17 cellular contexts compared by ENCODE assay signal in the genomic region with DNA sequence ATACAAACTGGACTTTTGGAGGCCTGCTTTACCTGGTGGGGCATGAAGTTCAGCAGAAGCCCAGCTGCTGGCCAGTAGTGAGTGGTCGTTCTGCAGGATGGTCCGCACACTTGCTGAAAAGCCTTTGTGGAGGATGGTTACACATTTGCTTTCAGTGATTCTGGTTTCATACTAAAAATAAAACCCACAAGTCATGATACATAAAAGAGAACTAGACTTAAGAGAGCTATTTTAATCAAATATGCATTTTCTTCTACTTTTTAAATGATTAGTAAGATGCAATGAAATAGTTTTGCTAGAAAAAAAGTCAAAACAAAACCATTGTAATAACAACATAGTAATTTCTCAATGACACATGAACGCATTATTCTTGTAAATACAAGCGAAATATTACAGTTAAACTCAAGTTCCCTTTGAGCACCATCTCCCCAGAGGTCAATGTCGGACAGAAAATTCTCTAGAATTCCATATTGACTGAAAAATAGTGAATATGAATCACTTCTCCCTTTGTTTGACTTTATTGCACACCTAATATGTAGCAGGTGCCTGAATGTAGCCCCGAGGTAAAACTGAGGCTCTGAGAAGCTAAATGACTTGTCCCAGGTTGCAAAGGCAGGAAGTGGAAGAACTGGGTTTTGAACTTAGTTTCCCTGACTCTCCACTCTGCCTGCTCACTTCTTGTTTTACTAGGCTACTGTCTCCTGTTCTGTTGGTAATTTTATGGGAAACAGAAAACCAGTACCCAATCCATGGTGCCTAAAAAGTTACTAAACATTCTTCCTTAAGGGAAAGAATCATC. TPM values are rescaled to one million over a fixed set of nuclear protein-coding genes. Genes with fewer than 3 reads are reported as not detected.
A peak's percentile ranks its signal among the peaks of the same experiment; 100 is the strongest.
DNase-seq lines count a peak whose midpoint lies in the region; ATAC-seq and TF ChIP-seq lines count a peak whose summit lies in the region.
"Had no signal": no experiment of that assay in that cellular context is flagged by ENCODE, and none has a peak within 500 bp of the region (broad histone marks: within the 10 kb centered on the region; RNA-seq: fewer than 3 reads in every experiment).

No MANE protein-coding gene starts in this region.

- DNase-seq in MG63 (no peak), COLO829 (ENCODE audit: low spot score) (no peak), dorsolateral prefrontal cortex (no peak)
- no peak for DNase-seq in stimulated activated CD4-positive, alpha-beta T cell treated with anti-CD3 and anti-CD28 coated beads, Interleukin-4, amount 100 ng/mL, for 1 hour
- DNase-seq: amniotic stem cell; cerebellar nuclear complex; NCI-H1694; NCI-H510A; stimulated activated CD4-positive, alpha-beta T cell treated with anti-CD3 and anti-CD28 coated beads, Interleukin-15, amount 100 ng/mL, for 24 hours; substantia nigra had no signal

- no peaks in the 10 kb centered on the region for H3K9me3 ChIP-seq in MG63
- H3K9me3 ChIP-seq: BLaER1 had no signal

- no peaks in the 10 kb centered on the region for H3K36me3 ChIP-seq in MG63
- H3K36me3 ChIP-seq: BLaER1 had no signal

- no peak for TF ChIP-seq CTCF in dorsolateral prefrontal cortex (IDR thresholded peaks at IDR 0.05 in 54 of 56, conservative IDR thresholded peaks at IDR 0.05 in 2 of 56; ENCODE audit: low read depth in 1 of 56, partially characterized antibody in 56 of 56)

- no peak overlapping the region for H3K27ac ChIP-seq in dorsolateral prefrontal cortex
- H3K27ac ChIP-seq: BLaER1 had no signal

- H3K4me3 ChIP-seq in MG63 = no peak overlapping the region
- no peak overlapping the region for H3K4me3 ChIP-seq in dorsolateral prefrontal cortex
- H3K4me3 ChIP-seq: BLaER1 had no signal

- intact Hi-C loops in dorsolateral prefrontal cortex (cut with DNase I) = no loop called here

- H3K27me3 ChIP-seq in MG63 (no peaks in the 10 kb centered on the region), dorsolateral prefrontal cortex (peaks cover 0 to 7% (median 0%) of the 10 kb centered on the region in 45 donors)
- H3K27me3 ChIP-seq: BLaER1 had no signal

- ATAC-seq in GM19043 (IDR thresholded peaks at IDR 0.05; ENCODE audit: low read depth, unreplicated experiment) (peak; percentile 63), GM21786 (IDR thresholded peaks at IDR 0.05; ENCODE audit: unreplicated experiment) (peak; percentile 48), HG03103 (IDR thresholded peaks at IDR 0.05; ENCODE audit: low read depth, unreplicated experiment) (peak; percentile 66)

RNA-seq across cellular contexts. Expression of a gene that starts 8.3 kb away (rescaled TPM):
- not detected in 2 replicates for total RNA-seq in MG63 (2014; rRNA removed; shearing (Covaris generic); ENCODE audit: low replicate concordance)
- total RNA-seq in dorsolateral prefrontal cortex = 1 to 10 TPM in 1 of 120 experiments, under 1 TPM in 30, not detected in 89; 0.07 to 1.6 (median 0.26) TPM
- total RNA-seq: activated T-helper 2 cell treated with anti-CD3 and anti-CD28 coated beads, Interferon-gamma antibody, Interleukin-2, Interleukin-4, amounts not matched to agents 10 μg/mL and 5 μg/mL and 100 μg/mL, durations not matched to agents 14 hours and 24 hours and 36 hours; HT1080; myocyte had no signal

RNA-seq across cellular contexts. Expression of a gene that starts 24.9 kb away (rescaled TPM):
- 34.2 and 60.3 TPM in 2 replicates for total RNA-seq in MG63 (2014; rRNA removed; shearing (Covaris generic); ENCODE audit: low replicate concordance)
- total RNA-seq in dorsolateral prefrontal cortex = 10 to 100 TPM; 16.2 to 39.4 (median 26.2) TPM
